Comparison of ENCODE assay signal across 10 cellular contexts in genomic region chr11:765802-766091, GRCh38. TPM values are rescaled to one million over a fixed set of nuclear protein-coding genes. Genes with fewer than 3 reads are reported as not detected.
"Had no signal": no experiment of that assay in that cellular context is flagged by ENCODE, and none has a peak within 500 bp of the region (broad histone marks: within the 10 kb centered on the region; RNA-seq: fewer than 3 reads in every experiment).

No MANE protein-coding gene starts in this region.

- H3K27ac ChIP-seq: pancreas, vagina had no signal

- H3K4me1 Mint-ChIP-seq: activated naive CD4-positive, alpha-beta T cell treated with anti-CD3 and anti-CD28 coated beads, Interleukin-2, amount 10 ng/mL, durations not matched to agents 7 days and 5 days had no signal

- H3K4me3 Mint-ChIP-seq: activated CD4-positive, alpha-beta T cell treated with anti-CD3 and anti-CD28 coated beads, Interleukin-2, amount 10 ng/mL, durations not matched to agents 7 days and 5 days; activated naive CD4-positive, alpha-beta T cell treated with anti-CD3 and anti-CD28 coated beads, Interleukin-2, amount 10 ng/mL, durations not matched to agents 7 days and 5 days; T-cell had no signal

- H3K27me3 ChIP-seq: esophagus squamous epithelium, pancreas, tibial nerve, vagina had no signal

- H3K9me3 Mint-ChIP-seq: activated CD4-positive, alpha-beta T cell treated with anti-CD3 and anti-CD28 coated beads, Interleukin-2, amount 10 ng/mL, durations not matched to agents 7 days and 5 days; activated naive CD4-positive, alpha-beta T cell treated with anti-CD3 and anti-CD28 coated beads, Interleukin-2, amount 10 ng/mL, durations not matched to agents 7 days and 5 days; activated T-helper 2 cell treated with anti-CD3 and anti-CD28 coated beads, Interferon-gamma antibody, Interleukin-2, Interleukin-4, amounts not matched to agents 10 μg/mL and 5 μg/mL and 100 μg/mL, durations not matched to agents 14 hours and 24 hours and 36 hours; T-cell had no signal

- H3K4me1 ChIP-seq: pancreas had no signal

- H3K4me3 ChIP-seq: esophagus squamous epithelium, pancreas, tibial nerve, vagina had no signal

- H3K27ac Mint-ChIP-seq: activated T-helper 2 cell treated with anti-CD3 and anti-CD28 coated beads, Interferon-gamma antibody, Interleukin-2, Interleukin-4, amounts not matched to agents 10 μg/mL and 5 μg/mL and 100 μg/mL, durations not matched to agents 14 hours and 24 hours and 36 hours had no signal

- H3K9me3 ChIP-seq: esophagus squamous epithelium, pancreas, tibial nerve, vagina had no signal

- FAIRE-seq: colon, pancreas had no signal

- DNase-seq: esophagus squamous epithelium had no signal

- H3K27me3 Mint-ChIP-seq: activated CD4-positive, alpha-beta T cell treated with anti-CD3 and anti-CD28 coated beads, Interleukin-2, amount 10 ng/mL, durations not matched to agents 7 days and 5 days; activated naive CD4-positive, alpha-beta T cell treated with anti-CD3 and anti-CD28 coated beads, Interleukin-2, amount 10 ng/mL, durations not matched to agents 7 days and 5 days; T-cell had no signal

RNA-seq across cellular contexts. Expression of gene CEND1, which starts 24.1 kb away (rescaled TPM):
- total RNA-seq: lower leg skin, tibial nerve had no signal
